Comparison of ENCODE assay signal across 15 cellular contexts in genomic region chr6:39335780-39336541, GRCh38. TPM values are rescaled to one million over a fixed set of nuclear protein-coding genes. Genes with fewer than 3 reads are reported as not detected.
A peak's percentile ranks its signal among the peaks of the same experiment; 100 is the strongest.
DNase-seq lines count a peak whose midpoint lies in the region; ATAC-seq lines count a peak whose summit lies in the region.
"Had no signal": no experiment of that assay in that cellular context is flagged by ENCODE, and none has a peak within 500 bp of the region (broad histone marks: within the 10 kb centered on the region; RNA-seq: fewer than 3 reads in every experiment).

No MANE protein-coding gene starts in this region.

- H3K4me1 Mint-ChIP-seq in T-helper 17 cell = peaks cover 20% of the 10 kb centered on the region
- H3K4me1 Mint-ChIP-seq: brain had no signal

- ATAC-seq in HG02981 (IDR thresholded peaks at IDR 0.05; ENCODE audit: unreplicated experiment) (peak; percentile 81), T-helper 17 cell (no peak), GM21737 (IDR thresholded peaks at IDR 0.05; ENCODE audit: unreplicated experiment) (no peak), HG02623 (IDR thresholded peaks at IDR 0.05; ENCODE audit: unreplicated experiment) (no peak)
- ATAC-seq: gastroesophageal sphincter had no signal

- H3K27me3 Mint-ChIP-seq in T-helper 17 cell = peaks cover 40% of the 10 kb centered on the region

- peak overlapping the region; percentile 25 for H3K4me3 Mint-ChIP-seq in T-helper 17 cell
- H3K4me3 Mint-ChIP-seq: brain had no signal

- H3K27ac Mint-ChIP-seq in T-helper 17 cell = no peak overlapping the region
- H3K27ac Mint-ChIP-seq: brain had no signal

- no peaks in the 10 kb centered on the region for H3K9me3 ChIP-seq in T-helper 17 cell (ENCODE audit: control insufficient read depth, low read length, poor library complexity, severe bottlenecking)
- H3K9me3 ChIP-seq: gastroesophageal sphincter had no signal

- H3K36me3 Mint-ChIP-seq in T-helper 17 cell (ENCODE audit: low read depth) = no peaks in the 10 kb centered on the region
- H3K36me3 Mint-ChIP-seq: brain had no signal

- DNase-seq in EL (peak; percentile 37), T-helper 17 cell (no peak), medulla oblongata (ENCODE audit: extremely low spot score) (peak; percentile 31), cortex of kidney (lab: John Stamatoyannopoulos, UW) (no peak)
- no peak for DNase-seq in activated T-cell treated with anti-CD3 and anti-CD28 coated beads, Interleukin-2, amount 50 U/mL, for 1 hour
- DNase-seq: activated CD4-positive, alpha-beta T cell treated with anti-CD3 and anti-CD28 coated beads for 4 hours; NCI-H526 treated with DMSO at 0.1 percent for 48 hours; stimulated activated CD4-positive, alpha-beta T cell treated with anti-CD3 and anti-CD28 coated beads, Interleukin-1b, Interleukin-23, amount 100 ng/mL, for 48 hours had no signal

RNA-seq across cellular contexts. Expression of gene KCNK16, which starts 13.5 kb away (rescaled TPM):
- total RNA-seq in T-helper 17 cell = not detected
- total RNA-seq: gastroesophageal sphincter, myocyte, urinary bladder had no signal

RNA-seq across cellular contexts. Expression of gene KCNK17, which starts 21.7 kb away (rescaled TPM):
- total RNA-seq in T-helper 17 cell = under 1 TPM in 1 of 2 donors, not detected in 1; 0.26 TPM
- total RNA-seq: myocyte had no signal

Comparison
In these comparisons a context has a peak if more than half of its experiments do, and no peak if none do; other contexts are left out.
1. DNase-seq: peak in EL (single experiment) and medulla oblongata (single experiment); none in T-helper 17 cell (0 of 3), cortex of kidney (single experiment) and activated T-cell treated with anti-CD3 and anti-CD28 coated beads, Interleukin-2, amount 50 U/mL, for 1 hour (single experiment).